ENCODE assay signal across 20 cellular contexts in the genomic region with DNA sequence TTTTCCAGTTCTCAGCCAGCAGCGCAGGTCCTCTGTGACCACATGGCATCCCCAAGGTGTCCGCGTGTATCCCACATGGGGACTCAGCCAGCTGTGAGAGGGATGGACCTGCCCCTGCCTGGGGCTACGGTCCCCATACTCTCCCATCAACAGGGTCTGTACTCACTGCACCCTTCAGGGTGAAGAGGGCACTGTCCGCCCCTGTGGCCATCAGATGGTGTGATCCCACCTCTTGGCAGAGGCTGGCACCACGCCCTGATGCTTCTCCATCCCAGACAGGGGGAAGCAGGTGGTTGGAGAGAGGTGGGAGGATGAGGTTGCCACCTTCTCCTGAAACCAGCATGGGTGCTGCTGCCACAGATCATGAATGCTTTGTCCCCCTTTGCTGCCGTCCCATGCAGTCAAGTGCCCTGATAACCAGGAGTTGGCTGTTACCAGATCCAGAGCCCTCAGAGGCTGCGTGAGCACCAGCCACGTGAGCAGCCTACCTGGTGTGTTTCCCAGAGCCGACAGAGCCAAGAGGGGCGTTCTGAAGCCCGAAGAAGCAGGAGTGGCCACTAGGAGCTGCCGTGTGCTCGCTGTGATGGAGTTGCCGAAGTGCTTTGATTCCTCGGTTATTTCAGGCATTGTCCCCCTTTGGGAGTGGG.
A peak's percentile ranks its signal among the peaks of the same experiment; 100 is the strongest.
DNase-seq lines count a peak whose midpoint lies in the region; ATAC-seq and TF ChIP-seq lines count a peak whose summit lies in the region.
"Had no signal": no experiment of that assay in that cellular context is flagged by ENCODE, and none has a peak within 500 bp of the region (broad histone marks: within the 10 kb centered on the region; RNA-seq: fewer than 3 reads in every experiment).

No MANE protein-coding gene starts in this region.

- H3K27me3 ChIP-seq in upper lobe of right lung (no peaks in the 10 kb centered on the region), ovary (no peaks in the 10 kb centered on the region)
- H3K27me3 ChIP-seq: right lobe of liver, stomach, uterus had no signal

- no peak overlapping the region for H3K4me3 Mint-ChIP-seq in stimulated activated naive CD8-positive, alpha-beta T cell treated with anti-CD3 and anti-CD28 coated beads, Interleukin-15, amount 100 ng/mL, for 72 hours
- H3K4me3 Mint-ChIP-seq: activated naive CD8-positive, alpha-beta T cell treated with anti-CD3 and anti-CD28 coated beads for 36 hours; brain had no signal

- intact Hi-C loops in upper lobe of right lung (cut with DNase I): no loop called here
- intact Hi-C loops in ovary (cut with DNase I): no loop called here

- H3K9me3 Mint-ChIP-seq in stimulated activated naive CD8-positive, alpha-beta T cell treated with anti-CD3 and anti-CD28 coated beads, Interleukin-15, amount 100 ng/mL, for 72 hours: no peaks in the 10 kb centered on the region
- H3K9me3 Mint-ChIP-seq: activated naive CD8-positive, alpha-beta T cell treated with anti-CD3 and anti-CD28 coated beads for 36 hours had no signal

- H3K36me3 ChIP-seq in upper lobe of right lung (no peaks in the 10 kb centered on the region), ovary (no peaks in the 10 kb centered on the region)
- H3K36me3 ChIP-seq: right lobe of liver, stomach, uterus had no signal

- no peak for TF ChIP-seq POLR2A in ovary (IDR thresholded peaks at IDR 0.05)

- TF ChIP-seq EP300 in ovary (IDR thresholded peaks at IDR 0.05): no peak

- peaks cover 22% of the 10 kb centered on the region for H3K4me1 Mint-ChIP-seq in stimulated activated naive CD8-positive, alpha-beta T cell treated with anti-CD3 and anti-CD28 coated beads, Interleukin-15, amount 100 ng/mL, for 72 hours

- WGBS in ovary, 3 donors: 89 to 93% (median 92%) methylated on average over 16 of the region's 16 CpGs

- no peak overlapping the region for H3K27ac Mint-ChIP-seq in stimulated activated naive CD8-positive, alpha-beta T cell treated with anti-CD3 and anti-CD28 coated beads, Interleukin-15, amount 100 ng/mL, for 72 hours
- H3K27ac Mint-ChIP-seq: activated naive CD8-positive, alpha-beta T cell treated with anti-CD3 and anti-CD28 coated beads for 36 hours had no signal

- DNase-seq in stimulated activated naive CD8-positive, alpha-beta T cell treated with anti-CD3 and anti-CD28 coated beads, Interleukin-15, Interleukin-2, amounts not matched to agents 100 U/mL and 50 U/mL, for 24 hours: no peak
- no peak for DNase-seq in stimulated activated naive CD8-positive, alpha-beta T cell treated with anti-CD3 and anti-CD28 coated beads, Interleukin-15, amount 100 ng/mL, for 72 hours
- no peak for DNase-seq in astrocyte of the cerebellum (ENCODE audit: low read depth)
- DNase-seq in iPS-NIHi11 (ENCODE audit: low spot score): peak; percentile 61
- peak; percentile 59 for DNase-seq in upper lobe of right lung
- DNase-seq in putamen (ENCODE audit: low spot score): no peak
- DNase-seq in HuH-7.5 (ENCODE audit: low spot score): no peak
- DNase-seq in ovary: no peak
- DNase-seq: activated CD4-positive, alpha-beta T cell treated with anti-CD3 and anti-CD28 coated beads, Interleukin-2, amount 50 U/mL, for 1 hour; activated naive CD8-positive, alpha-beta T cell treated with anti-CD3 and anti-CD28 coated beads for 36 hours; activated T-cell treated with anti-CD3 and anti-CD28 coated beads, Interleukin-2, amount 50 U/mL, for 48 hours; foreskin keratinocyte; KBM-7; left colon; NCI-H69; stomach; SW 1271; uterus had no signal

- peak; percentile 9 for ATAC-seq in stimulated activated naive CD8-positive, alpha-beta T cell treated with anti-CD3 and anti-CD28 coated beads, Interleukin-15, Interleukin-2, amounts not matched to agents 100 U/mL and 50 U/mL, for 24 hours
- ATAC-seq in stimulated activated naive CD8-positive, alpha-beta T cell treated with anti-CD3 and anti-CD28 coated beads, Interleukin-15, amount 100 ng/mL, for 72 hours: no peak
- peak; percentile 23 for ATAC-seq in upper lobe of right lung
- ATAC-seq: foreskin keratinocyte, left colon, right lobe of liver had no signal

- peak; percentile 17 for TF ChIP-seq CTCF in astrocyte of the cerebellum (IDR thresholded peaks at IDR 0.05; ENCODE audit: low read depth, low read length, missing control alignments)
- TF ChIP-seq CTCF in upper lobe of right lung (IDR thresholded peaks at IDR 0.05): no peak
- TF ChIP-seq CTCF in ovary (IDR thresholded peaks at IDR 0.05): no peak

- H3K4me3 ChIP-seq in astrocyte of the cerebellum (ENCODE audit: low read depth, low read length): no peak overlapping the region
- H3K4me3 ChIP-seq in upper lobe of right lung: no peak overlapping the region
- no peak overlapping the region for H3K4me3 ChIP-seq in ovary
- H3K4me3 ChIP-seq: right lobe of liver, stomach, uterus had no signal

- peaks cover 11% of the 10 kb centered on the region for H3K27me3 Mint-ChIP-seq in stimulated activated naive CD8-positive, alpha-beta T cell treated with anti-CD3 and anti-CD28 coated beads, Interleukin-15, amount 100 ng/mL, for 72 hours

- peaks cover 9% of the 10 kb centered on the region for H3K4me1 ChIP-seq in upper lobe of right lung
- H3K4me1 ChIP-seq in ovary (ENCODE audit: insufficient read depth): peaks cover 6% of the 10 kb centered on the region
- H3K4me1 ChIP-seq: foreskin keratinocyte, uterus had no signal

- H3K27ac ChIP-seq in upper lobe of right lung: no peak overlapping the region
- no peak overlapping the region for H3K27ac ChIP-seq in ovary
- H3K27ac ChIP-seq: foreskin keratinocyte, right lobe of liver, stomach, uterus had no signal

- in situ Hi-C loops in astrocyte of the cerebellum (cut with HindIII; ENCODE audit: low sequenced_read_pairs): no loop called here

- H3K9me3 ChIP-seq in upper lobe of right lung (no peaks in the 10 kb centered on the region), ovary (no peaks in the 10 kb centered on the region)
- H3K9me3 ChIP-seq: right lobe of liver, stomach, uterus had no signal

Comparison
In these comparisons a context has a peak if more than half of its experiments do, and no peak if none do; other contexts are left out.
1. DNase-seq: peak in iPS-NIHi11 (single experiment) and upper lobe of right lung (single experiment); none in stimulated activated naive CD8-positive, alpha-beta T cell treated with anti-CD3 and anti-CD28 coated beads, Interleukin-15, Interleukin-2, amounts not matched to agents 100 U/mL and 50 U/mL, for 24 hours (single experiment), stimulated activated naive CD8-positive, alpha-beta T cell treated with anti-CD3 and anti-CD28 coated beads, Interleukin-15, amount 100 ng/mL, for 72 hours (0 of 2), astrocyte of the cerebellum (single experiment), putamen (single experiment), HuH-7.5 (single experiment) and ovary (0 of 5).